In the genomic region with DNA sequence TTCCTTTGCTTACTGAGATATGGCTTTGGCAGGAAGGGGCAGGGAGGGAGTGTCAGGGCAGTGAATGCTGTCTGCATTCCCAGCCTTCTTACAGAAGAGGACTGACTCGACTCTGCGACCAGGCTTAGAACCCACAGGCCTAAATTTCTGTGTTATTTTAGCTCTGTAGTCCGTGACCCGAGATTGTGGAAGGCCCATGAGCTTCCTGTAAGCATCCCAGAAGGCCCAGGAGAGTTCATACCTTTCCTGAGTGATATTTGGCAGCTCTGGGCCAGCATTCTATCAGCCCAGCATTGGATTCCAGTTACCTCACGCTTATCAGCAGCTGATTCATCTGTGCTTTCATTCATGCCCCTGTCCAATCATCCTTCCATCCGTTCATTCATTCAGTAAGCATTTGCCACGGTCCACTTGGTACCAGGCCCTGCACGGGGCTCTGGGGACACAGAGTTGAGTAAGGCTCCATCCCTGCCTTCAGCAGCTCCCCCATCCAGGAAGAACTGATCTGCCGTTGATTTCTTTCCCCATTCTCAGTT, we compare ENCODE assay signal across 1 cellular context.
TF ChIP-seq lines count a peak whose summit lies in the region.

No MANE protein-coding gene starts in this region.

TF ChIP-seq in GM12878, 131 proteins besides CTCF, POLR2A, EP300 and RAD21 (continued from another document):
- TF ChIP-seq ZBTB40 (IDR thresholded peaks at IDR 0.05; ENCODE audit: borderline replicate concordance) (no peak), CUX1 (IDR thresholded peaks at IDR 0.05; ENCODE audit: insufficient replicate concordance, low read depth, low read length) (no peak), NR2C1 (IDR thresholded peaks at IDR 0.05) (no peak), NRF1 (conservative IDR thresholded peaks at IDR 0.05; ENCODE audit: low read depth, low read length) (no peak), MAX (IDR thresholded peaks at IDR 0.05; ENCODE audit: low read depth, low read length) (no peak), JUNB (IDR thresholded peaks at IDR 0.05) (0 out of 2 replicates have a peak, but pooled peaks have one; percentile 27), JUND (IDR thresholded peaks at IDR 0.05; ENCODE audit: low read depth, low read length) (no peak), PAX5 (IDR thresholded peaks at IDR 0.05; ENCODE audit: borderline replicate concordance, low read depth, low read length) (0 out of 2 replicates have a peak, but pooled peaks have one; percentile 26)
